In genomic region chr3:194296448-194296831, GRCh38 we compare ENCODE assay signal across 10 cellular contexts. TPM values are rescaled to one million over a fixed set of nuclear protein-coding genes. Genes with fewer than 3 reads are reported as not detected.
DNase-seq lines count a peak whose midpoint lies in the region; TF ChIP-seq lines count a peak whose summit lies in the region.
"Had no signal": no experiment of that assay in that cellular context is flagged by ENCODE, and none has a peak within 500 bp of the region (broad histone marks: within the 10 kb centered on the region; RNA-seq: fewer than 3 reads in every experiment).

No MANE protein-coding gene starts in this region.

- H3K9me3 ChIP-seq in GM23248 (ENCODE audit: low read depth) (no peaks in the 10 kb centered on the region), adipocyte (ENCODE audit: control insufficient read depth, low read length) (no peaks in the 10 kb centered on the region), hepatocyte (ENCODE audit: low read depth) (no peaks in the 10 kb centered on the region)

- H3K79me2 ChIP-seq in GM23248 (ENCODE audit: insufficient read depth) (no peaks in the 10 kb centered on the region), hepatocyte (no peaks in the 10 kb centered on the region)

- H3K27me3 ChIP-seq in GM23248 (replicated peaks; ENCODE audit: insufficient read depth) (no peaks in the 10 kb centered on the region), adipocyte (replicated peaks; ENCODE audit: control insufficient read depth, insufficient read depth, low read length) (no peaks in the 10 kb centered on the region), hepatocyte (no peaks in the 10 kb centered on the region)

- DNase-seq in GM23248 (peak; percentile 75), adipocyte (ENCODE audit: low read depth) (peak; percentile 75), hepatocyte (ENCODE audit: low spot score) (peak; percentile 78), pulmonary artery endothelial cell (ENCODE audit: low read depth, low spot score) (peak; percentile 63), NCI-H2196 treated with DMSO at 0.1 percent for 48 hours (lab: John Stamatoyannopoulos, UW; ENCODE audit: unreplicated experiment) (no peak), NAMALWA (ENCODE audit: low spot score) (no peak)
- no peak for DNase-seq in stimulated activated naive CD4-positive, alpha-beta T cell (lab: John Stamatoyannopoulos, UW)
- DNase-seq in stimulated activated CD4-positive, alpha-beta T cell treated with anti-CD3 and anti-CD28 coated beads, Interleukin-4, amount 100 ng/mL, for 4 hours: no peak
- DNase-seq: activated CD4-positive, alpha-beta T cell treated with anti-CD3 and anti-CD28 coated beads, Interleukin-2, amount 50 U/mL, for 1 hour had no signal

- H3K27ac ChIP-seq in GM23248 (0 out of 2 replicates have a peak overlapping the region, but pooled peaks have one; percentile 9), hepatocyte (peak overlapping the region; percentile 91)
- H3K27ac ChIP-seq: KMS-11 had no signal

- peaks cover 5% of the 10 kb centered on the region; the same call in 1 of the 2 replicates for H3F3A ChIP-seq in GM23248 (ENCODE audit: insufficient read depth)

- H4K20me1 ChIP-seq in GM23248 (ENCODE audit: insufficient read depth) (no peaks in the 10 kb centered on the region), hepatocyte (ENCODE audit: insufficient read depth, poor library complexity, severe bottlenecking) (no peaks in the 10 kb centered on the region)

- peak overlapping the region; percentile 79 for H2AFZ ChIP-seq in GM23248
- peak overlapping the region; percentile 47 for H2AFZ ChIP-seq in hepatocyte

- no peak for TF ChIP-seq CTCF in hepatocyte (IDR thresholded peaks at IDR 0.05; ENCODE audit: poor library complexity)

- H3K36me3 ChIP-seq in GM23248 (ENCODE audit: low read depth): no peaks in the 10 kb centered on the region
- H3K36me3 ChIP-seq in adipocyte (ENCODE audit: control insufficient read depth, insufficient read depth, low read length, severe bottlenecking): no peaks in the 10 kb centered on the region
- no peaks in the 10 kb centered on the region for H3K36me3 ChIP-seq in hepatocyte (replicated peaks; ENCODE audit: insufficient read depth, low read depth)

- H3K4me1 ChIP-seq in GM23248 (ENCODE audit: insufficient read depth) (peaks cover 10% of the 10 kb centered on the region), adipocyte (ENCODE audit: control insufficient read depth, insufficient read depth, low read length) (peaks cover 23% of the 10 kb centered on the region), hepatocyte (ENCODE audit: insufficient read depth) (peaks cover 13% of the 10 kb centered on the region)

- in situ Hi-C loops in GM23248 (cut with MboI): no loop called here

- H3K9me2 ChIP-seq in GM23248 (ENCODE audit: insufficient read depth) (no peaks in the 10 kb centered on the region), hepatocyte (replicated peaks; ENCODE audit: insufficient read depth) (no peaks in the 10 kb centered on the region)

- peak overlapping the region; percentile 87 for H3K4me2 ChIP-seq in GM23248 (ENCODE audit: unreplicated experiment)
- peak overlapping the region; percentile 81 for H3K4me2 ChIP-seq in hepatocyte
- H3K4me2 ChIP-seq: KMS-11 had no signal

- WGBS in GM23248 (ENCODE audit: low coverage in 1 of 2, low lambda C conversion rate in 2 of 2, missing lambda C conversion rate in 2 of 2), 2 experiments: 1 to 3% methylated on average over 13 of the region's 13 CpGs
- WGBS in hepatocyte (ENCODE audit: low lambda C conversion rate, missing lambda C conversion rate): 9% methylated on average over 13 of the region's 13 CpGs

- peak overlapping the region; percentile 66 for H3K4me3 ChIP-seq in GM23248
- H3K4me3 ChIP-seq in adipocyte (ENCODE audit: low read length): peak overlapping the region; percentile 42
- peak overlapping the region; percentile 6 for H3K4me3 ChIP-seq in hepatocyte

- H3K9ac ChIP-seq in GM23248 (peak overlapping the region; percentile 73), adipocyte (ENCODE audit: low read length) (peak overlapping the region; percentile 59)
- H3K9ac ChIP-seq: KMS-11 had no signal

RNA-seq across cellular contexts. Expression of gene CPN2, which starts 54.7 kb away (rescaled TPM):
- total RNA-seq in GM23248 (2014; rRNA removed; shearing (Covaris generic)): not detected in 2 replicates
- polyA plus RNA-seq in GM23248 (2016; fragmentation: Nextera tagmentation; extraction: Ambion mirVana) (not detected in 2 replicates), hepatocyte (2.2 and 4.6 TPM in 2 replicates)
- total RNA-seq in hepatocyte (3.3 and 3.5 TPM in 2 replicates), pulmonary artery endothelial cell (not detected in 2 replicates)

Comparison
In these comparisons a context has a peak if more than half of its experiments do, and no peak if none do; other contexts are left out.
1. DNase-seq: peak in GM23248 (single experiment), adipocyte (single experiment), hepatocyte (single experiment) and pulmonary artery endothelial cell (single experiment); none in NCI-H2196 treated with DMSO at 0.1 percent for 48 hours (single experiment), NAMALWA (single experiment), stimulated activated naive CD4-positive, alpha-beta T cell (0 of 6) and stimulated activated CD4-positive, alpha-beta T cell treated with anti-CD3 and anti-CD28 coated beads, Interleukin-4, amount 100 ng/mL, for 4 hours (0 of 2).
2. H3K4me3 ChIP-seq: peak in every context shown above with its lines; median percentile 66 in GM23248; 42 in adipocyte; 6 in hepatocyte.